Comparison of ENCODE assay signal across 34 cellular contexts in the genomic region with DNA sequence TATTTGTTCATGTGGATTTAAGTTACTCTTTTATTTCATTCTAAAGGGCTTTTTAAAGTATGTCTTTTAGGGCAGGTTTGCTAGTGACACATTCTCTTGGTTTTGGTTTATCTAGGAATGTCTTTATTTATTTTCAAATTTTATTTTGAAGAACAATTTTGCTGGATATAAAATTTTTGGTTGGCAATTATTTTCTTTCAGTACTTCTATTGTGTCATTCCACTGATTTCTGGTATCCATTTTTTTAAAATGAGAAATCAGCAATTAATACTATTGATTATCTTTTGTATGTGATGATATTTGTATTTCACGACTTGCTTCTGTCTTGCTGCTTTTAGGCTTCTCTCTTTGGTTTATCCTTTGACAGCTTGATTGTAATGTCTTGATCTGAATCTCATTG.
"Had no signal": no experiment of that assay in that cellular context is flagged by ENCODE, and none has a peak within 500 bp of the region (broad histone marks: within the 10 kb centered on the region; RNA-seq: fewer than 3 reads in every experiment).

No MANE protein-coding gene starts in this region.

- H3K36me3 ChIP-seq: MG63 had no signal

- H3K27me3 ChIP-seq: MG63 had no signal

- H3K27ac ChIP-seq: KMS-11 had no signal

- H3K4me3 ChIP-seq: MG63 had no signal

- DNase-seq: Karpas-422, Kasumi-1, MG63, MM.1S, MV-4-11, NCI-H1048, NCI-H1092, NCI-H1092 treated with DMSO at 0.1 percent for 48 hours, NCI-H1105, NCI-H1105 treated with DMSO at 0.1 percent for 48 hours, NCI-H1417, NCI-H1417 treated with DMSO at 0.1 percent for 48 hours, NCI-H1436, NCI-H1436 treated with DMSO at 0.1 percent for 48 hours, NCI-H146, NCI-H1694, NCI-H1694 treated with DMSO at 0.1 percent for 48 hours, NCI-H187, NCI-H187 treated with DMSO at 0.1 percent for 48 hours, NCI-H1930, NCI-H2029, NCI-H2029 treated with DMSO at 0.1 percent for 48 hours, NCI-H2081, NCI-H2081 treated with DMSO at 0.1 percent for 48 hours, NCI-H2107, NCI-H2171, NCI-H2171 treated with DMSO at 0.1 percent for 48 hours, NCI-H2227 treated with DMSO at 0.1 percent for 48 hours, NCI-H226, NCI-H345, NCI-H446, NCI-H446 treated with DMSO at 0.1 percent for 48 hours, NCI-H510A had no signal
